ENCODE assay signal across 8 cellular contexts in genomic region chr2:70123051-70123828, GRCh38. TPM values are rescaled to one million over a fixed set of nuclear protein-coding genes. Genes with fewer than 3 reads are reported as not detected.
DNase-seq lines count a peak whose midpoint lies in the region; ATAC-seq and TF ChIP-seq lines count a peak whose summit lies in the region.

No MANE protein-coding gene starts in this region.

- H3K9ac ChIP-seq in NT2/D1 (ENCODE audit: insufficient read length, low read depth), result peak overlapping the region; percentile 86

- no peaks in the 10 kb centered on the region for H3K27me3 ChIP-seq in NT2/D1 (ENCODE audit: insufficient read depth, insufficient read length)
- H3K27me3 ChIP-seq in dorsolateral prefrontal cortex, result no peaks in the 10 kb centered on the region
- no peaks in the 10 kb centered on the region for H3K27me3 ChIP-seq in aorta (ENCODE audit: control insufficient read depth in 1 of 2, insufficient read depth in 2 of 2, low read length in 1 of 2)

- intact Hi-C loops in dorsolateral prefrontal cortex (cut with DNase I) (loop anchor here in 1 of 2 donors (5.0 kb wide), 1 partner anchor 36 kb away; the partner anchor contains the start of gene PCBP1), mucosa of descending colon (cut with DNase I, micrococcal nuclease) (no loop called here), aorta (cut with DNase I) (loop anchor here in 1 of 2 donors (1.0 kb wide), 1 partner anchor 36 kb away; the partner anchor contains the start of gene PCBP1)

- H3K4me1 ChIP-seq in NT2/D1 (ENCODE audit: insufficient read depth, insufficient read length) (no peaks in the 10 kb centered on the region), mucosa of descending colon (ENCODE audit: low read depth) (peaks cover 14% of the 10 kb centered on the region), aorta (ENCODE audit: control insufficient read depth in 1 of 2, insufficient read depth in 2 of 2, low read length in 2 of 2) (no peaks in the 10 kb centered on the region)

- H3K36me3 ChIP-seq in NT2/D1 (ENCODE audit: insufficient read depth, insufficient read length, low read length), result no peaks in the 10 kb centered on the region
- H3K36me3 ChIP-seq in mucosa of descending colon (ENCODE audit: low read depth), result no peaks in the 10 kb centered on the region
- H3K36me3 ChIP-seq in aorta (ENCODE audit: control insufficient read depth in 1 of 2, insufficient read depth in 2 of 2, low read length in 1 of 2), result no peaks in the 10 kb centered on the region

- H3K4me3 ChIP-seq in NT2/D1 (ENCODE audit: insufficient read length, low read depth) (peak overlapping the region; percentile 58), dorsolateral prefrontal cortex (peak overlapping the region in 48 of 59 donors; percentile 57 to 87 (median 78)), mucosa of descending colon (no peak overlapping the region), aorta (ENCODE audit: low read length in 2 of 2) (no peak overlapping the region)

- ATAC-seq in mucosa of descending colon (peak; percentile 12), aorta (ENCODE audit: low FRiP score) (peak; percentile 70)

- 46 to 51% methylated on average over 20 of the region's 20 CpGs for WGBS in aorta, 2 donors

- TF ChIP-seq CTCF in dorsolateral prefrontal cortex (IDR thresholded peaks at IDR 0.05 in 54 of 56, conservative IDR thresholded peaks at IDR 0.05 in 2 of 56; ENCODE audit: low read depth in 1 of 56, partially characterized antibody in 56 of 56), result peak in 2 of 56 donors; percentile 3 to 5
- no peak for TF ChIP-seq CTCF in mucosa of descending colon (IDR thresholded peaks at IDR 0.05)

- H3K27ac ChIP-seq in dorsolateral prefrontal cortex (peak overlapping the region; percentile 96 to 100 (median 100)), aorta (ENCODE audit: low read depth in 1 of 2, low read length in 2 of 2) (peak overlapping the region; percentile 65 to 96)

- DNase-seq in EL, result peak; percentile 48
- DNase-seq in NT2/D1 (ENCODE audit: low read depth, low spot score), result peak; percentile 87
- peak in 1 of 10 donors; percentile 21 for DNase-seq in dorsolateral prefrontal cortex
- peak in 2 of 3 donors; percentile 54 to 59 for DNase-seq in mucosa of descending colon
- DNase-seq in aorta, result peak; percentile 73 to 77
- DNase-seq in NCI-H345 treated with DMSO at 0.1 percent for 48 hours (lab: John Stamatoyannopoulos, UW; ENCODE audit: unreplicated experiment), result no peak
- no peak for DNase-seq in SIG-M5 (lab: John Stamatoyannopoulos, UW)
- no peak for DNase-seq in activated CD4-positive, alpha-beta T cell treated with anti-CD3 and anti-CD28 coated beads for 48 hours

- H3K9me3 ChIP-seq in NT2/D1 (ENCODE audit: insufficient read depth, low read length) (no peaks in the 10 kb centered on the region), mucosa of descending colon (no peaks in the 10 kb centered on the region), aorta (ENCODE audit: control insufficient read depth, low read length) (no peaks in the 10 kb centered on the region)

RNA-seq across cellular contexts. Expression of gene PCBP1, which starts 36.0 kb away (rescaled TPM):
- total RNA-seq in dorsolateral prefrontal cortex (100 to 1,000 TPM; 118 to 237 (median 174) TPM), mucosa of descending colon (100 to 1,000 TPM; 243 to 383 (median 266) TPM), aorta (100 to 1,000 TPM; 263 to 288 TPM)
- polyA plus RNA-seq in aorta, result 100 to 1,000 TPM; 249 to 259 TPM

Comparison
In these comparisons a context has a peak if more than half of its experiments do, and no peak if none do; other contexts are left out.
1. DNase-seq: peak in EL (single experiment), NT2/D1 (single experiment), mucosa of descending colon (2 of 3) and aorta (2 of 2); none in NCI-H345 treated with DMSO at 0.1 percent for 48 hours (single experiment), SIG-M5 (single experiment) and activated CD4-positive, alpha-beta T cell treated with anti-CD3 and anti-CD28 coated beads for 48 hours (single experiment).
2. H3K4me3 ChIP-seq: peak in NT2/D1 (single experiment) and dorsolateral prefrontal cortex (48 of 59); none in mucosa of descending colon (single experiment) and aorta (0 of 2).